1 cellular context compared by ENCODE assay signal in genomic region chr4:76601791-76602190, GRCh38.
TF ChIP-seq lines count a peak whose summit lies in the region.

No MANE protein-coding gene starts in this region.

TF ChIP-seq in K562, 482 proteins besides CTCF, POLR2A, EP300 and RAD21 (continued from another document and continues in another):
- TF ChIP-seq E2F8 (IDR thresholded peaks at IDR 0.05; ENCODE audit: low read depth, partially characterized antibody) (no peak), OTX1 (CRISPR knock-in tag; IDR thresholded peaks at IDR 0.05) (no peak), NFIX (CRISPR knock-in tag; IDR thresholded peaks at IDR 0.05; ENCODE audit: low read depth) (no peak), NCOA2 (IDR thresholded peaks at IDR 0.05; ENCODE audit: partially characterized antibody in 2 of 2) (no peak), SMARCC2 (IDR thresholded peaks at IDR 0.05; ENCODE audit: low read depth) (0 out of 2 replicates have a peak, but pooled peaks have one; percentile 22), RFX7 (CRISPR knock-in tag; IDR thresholded peaks at IDR 0.05) (no peak), ZNF717 (CRISPR knock-in tag; IDR thresholded peaks at IDR 0.05) (no peak), LEF1 (IDR thresholded peaks at IDR 0.05) (0 out of 2 replicates have a peak, but pooled peaks have one; percentile 35), CCAR2 (IDR thresholded peaks at IDR 0.05; ENCODE audit: low read depth, low read length) (no peak), KLF13 (tag; IDR thresholded peaks at IDR 0.05; ENCODE audit: borderline replicate concordance, low read depth) (no peak), BCLAF1 (IDR thresholded peaks at IDR 0.05; ENCODE audit: borderline replicate concordance in 1 of 2, control insufficient read depth in 1 of 2, low read depth in 2 of 2, low read length in 1 of 2) (no peak), CC2D1A (IDR thresholded peaks at IDR 0.05) (no peak), ZKSCAN3 (CRISPR knock-in tag; IDR thresholded peaks at IDR 0.05) (no peak), ZNF561 (CRISPR knock-in tag; conservative IDR thresholded peaks at IDR 0.05) (no peak), CREB3 (tag; conservative IDR thresholded peaks at IDR 0.05; ENCODE audit: low read depth) (no peak), ETV6 (IDR thresholded peaks at IDR 0.05; ENCODE audit: borderline replicate concordance in 1 of 2, low read depth in 2 of 2, low read length in 1 of 2) (no peak), ETV6 (CRISPR knock-in tag; IDR thresholded peaks at IDR 0.05; ENCODE audit: borderline replicate concordance) (no peak), XRCC3 (IDR thresholded peaks at IDR 0.05) (no peak), MIER1 (IDR thresholded peaks at IDR 0.05; ENCODE audit: low read depth) (no peak), E2F6 (IDR thresholded peaks at IDR 0.05; ENCODE audit: borderline replicate concordance in 1 of 2, extremely low read depth in 1 of 2, insufficient read depth in 1 of 2, insufficient read length in 1 of 2, low read depth in 1 of 2, low read length in 1 of 2, poor library complexity in 1 of 2, severe bottlenecking in 1 of 2) (no peak), DACH1 (IDR thresholded peaks at IDR 0.05; ENCODE audit: partially characterized antibody) (peak; percentile 36), ZNF41 (CRISPR knock-in tag; conservative IDR thresholded peaks at IDR 0.05) (no peak), HOXB6 (CRISPR knock-in tag; IDR thresholded peaks at IDR 0.05; ENCODE audit: borderline replicate concordance) (no peak), NCOR1 (IDR thresholded peaks at IDR 0.05) (peak; percentile 74), KLF10 (CRISPR knock-in tag; IDR thresholded peaks at IDR 0.05) (no peak), KAT8 (IDR thresholded peaks at IDR 0.05; ENCODE audit: low read depth) (no peak), ZNF263 (CRISPR knock-in tag; IDR thresholded peaks at IDR 0.05; ENCODE audit: borderline replicate concordance) (no peak), NFE2L1 (tag; IDR thresholded peaks at IDR 0.05; ENCODE audit: borderline replicate concordance, low read depth) (no peak), CBFA2T3 (IDR thresholded peaks at IDR 0.05) (peak; percentile 83), GTF3C2 (IDR thresholded peaks at IDR 0.05; ENCODE audit: borderline replicate concordance, extremely low read depth, insufficient read length) (no peak), NFXL1 (CRISPR knock-in tag; IDR thresholded peaks at IDR 0.05) (no peak), NRF1 (conservative IDR thresholded peaks at IDR 0.05 in 1 of 2, IDR thresholded peaks at IDR 0.05 in 1 of 2) (no peak), E2F3 (CRISPR knock-in tag; IDR thresholded peaks at IDR 0.05) (no peak), ZNF586 (CRISPR knock-in tag; conservative IDR thresholded peaks at IDR 0.05) (no peak)
- TF ChIP-seq, protein P1, sequence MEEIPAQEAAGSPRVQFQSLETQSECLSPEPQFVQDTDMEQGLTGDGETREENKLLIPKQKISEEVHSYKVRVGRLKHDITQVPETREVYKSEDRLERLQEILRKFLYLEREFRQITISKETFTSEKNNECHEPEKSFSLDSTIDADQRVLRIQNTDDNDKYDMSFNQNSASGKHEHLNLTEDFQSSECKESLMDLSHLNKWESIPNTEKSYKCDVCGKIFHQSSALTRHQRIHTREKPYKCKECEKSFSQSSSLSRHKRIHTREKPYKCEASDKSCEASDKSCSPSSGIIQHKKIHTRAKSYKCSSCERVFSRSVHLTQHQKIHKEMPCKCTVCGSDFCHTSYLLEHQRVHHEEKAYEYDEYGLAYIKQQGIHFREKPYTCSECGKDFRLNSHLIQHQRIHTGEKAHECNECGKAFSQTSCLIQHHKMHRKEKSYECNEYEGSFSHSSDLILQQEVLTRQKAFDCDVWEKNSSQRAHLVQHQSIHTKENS (CRISPR knock-in tag; IDR thresholded peaks at IDR 0.05): no peak
- TF ChIP-seq, protein P2, sequence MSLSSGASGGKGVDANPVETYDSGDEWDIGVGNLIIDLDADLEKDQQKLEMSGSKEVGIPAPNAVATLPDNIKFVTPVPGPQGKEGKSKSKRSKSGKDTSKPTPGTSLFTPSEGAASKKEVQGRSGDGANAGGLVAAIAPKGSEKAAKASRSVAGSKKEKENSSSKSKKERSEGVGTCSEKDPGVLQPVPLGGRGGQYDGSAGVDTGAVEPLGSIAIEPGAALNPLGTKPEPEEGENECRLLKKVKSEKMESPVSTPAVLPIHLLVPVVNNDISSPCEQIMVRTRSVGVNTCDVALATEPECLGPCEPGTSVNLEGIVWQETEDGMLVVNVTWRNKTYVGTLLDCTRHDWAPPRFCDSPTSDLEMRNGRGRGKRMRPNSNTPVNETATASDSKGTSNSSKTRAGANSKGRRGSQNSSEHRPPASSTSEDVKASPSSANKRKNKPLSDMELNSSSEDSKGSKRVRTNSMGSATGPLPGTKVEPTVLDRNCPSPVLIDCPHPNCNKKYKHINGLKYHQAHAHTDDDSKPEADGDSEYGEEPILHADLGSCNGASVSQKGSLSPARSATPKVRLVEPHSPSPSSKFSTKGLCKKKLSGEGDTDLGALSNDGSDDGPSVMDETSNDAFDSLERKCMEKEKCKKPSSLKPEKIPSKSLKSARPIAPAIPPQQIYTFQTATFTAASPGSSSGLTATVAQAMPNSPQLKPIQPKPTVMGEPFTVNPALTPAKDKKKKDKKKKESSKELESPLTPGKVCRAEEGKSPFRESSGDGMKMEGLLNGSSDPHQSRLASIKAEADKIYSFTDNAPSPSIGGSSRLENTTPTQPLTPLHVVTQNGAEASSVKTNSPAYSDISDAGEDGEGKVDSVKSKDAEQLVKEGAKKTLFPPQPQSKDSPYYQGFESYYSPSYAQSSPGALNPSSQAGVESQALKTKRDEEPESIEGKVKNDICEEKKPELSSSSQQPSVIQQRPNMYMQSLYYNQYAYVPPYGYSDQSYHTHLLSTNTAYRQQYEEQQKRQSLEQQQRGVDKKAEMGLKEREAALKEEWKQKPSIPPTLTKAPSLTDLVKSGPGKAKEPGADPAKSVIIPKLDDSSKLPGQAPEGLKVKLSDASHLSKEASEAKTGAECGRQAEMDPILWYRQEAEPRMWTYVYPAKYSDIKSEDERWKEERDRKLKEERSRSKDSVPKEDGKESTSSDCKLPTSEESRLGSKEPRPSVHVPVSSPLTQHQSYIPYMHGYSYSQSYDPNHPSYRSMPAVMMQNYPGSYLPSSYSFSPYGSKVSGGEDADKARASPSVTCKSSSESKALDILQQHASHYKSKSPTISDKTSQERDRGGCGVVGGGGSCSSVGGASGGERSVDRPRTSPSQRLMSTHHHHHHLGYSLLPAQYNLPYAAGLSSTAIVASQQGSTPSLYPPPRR (CRISPR knock-in tag; IDR thresholded peaks at IDR 0.05; ENCODE audit: borderline replicate concordance): no peak
- TF ChIP-seq, protein P3, sequence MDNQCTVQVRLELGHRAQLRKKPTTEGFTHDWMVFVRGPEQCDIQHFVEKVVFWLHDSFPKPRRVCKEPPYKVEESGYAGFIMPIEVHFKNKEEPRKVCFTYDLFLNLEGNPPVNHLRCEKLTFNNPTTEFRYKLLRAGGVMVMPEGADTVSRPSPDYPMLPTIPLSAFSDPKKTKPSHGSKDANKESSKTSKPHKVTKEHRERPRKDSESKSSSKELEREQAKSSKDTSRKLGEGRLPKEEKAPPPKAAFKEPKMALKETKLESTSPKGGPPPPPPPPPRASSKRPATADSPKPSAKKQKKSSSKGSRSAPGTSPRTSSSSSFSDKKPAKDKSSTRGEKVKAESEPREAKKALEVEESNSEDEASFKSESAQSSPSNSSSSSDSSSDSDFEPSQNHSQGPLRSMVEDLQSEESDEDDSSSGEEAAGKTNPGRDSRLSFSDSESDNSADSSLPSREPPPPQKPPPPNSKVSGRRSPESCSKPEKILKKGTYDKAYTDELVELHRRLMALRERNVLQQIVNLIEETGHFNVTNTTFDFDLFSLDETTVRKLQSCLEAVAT (IDR thresholded peaks at IDR 0.05): no peak
- TF ChIP-seq, protein P4, sequence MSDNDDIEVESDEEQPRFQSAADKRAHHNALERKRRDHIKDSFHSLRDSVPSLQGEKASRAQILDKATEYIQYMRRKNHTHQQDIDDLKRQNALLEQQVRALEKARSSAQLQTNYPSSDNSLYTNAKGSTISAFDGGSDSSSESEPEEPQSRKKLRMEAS (CRISPR knock-in tag; IDR thresholded peaks at IDR 0.05): no peak
